20 cellular contexts compared by ENCODE assay signal in the genomic region with DNA sequence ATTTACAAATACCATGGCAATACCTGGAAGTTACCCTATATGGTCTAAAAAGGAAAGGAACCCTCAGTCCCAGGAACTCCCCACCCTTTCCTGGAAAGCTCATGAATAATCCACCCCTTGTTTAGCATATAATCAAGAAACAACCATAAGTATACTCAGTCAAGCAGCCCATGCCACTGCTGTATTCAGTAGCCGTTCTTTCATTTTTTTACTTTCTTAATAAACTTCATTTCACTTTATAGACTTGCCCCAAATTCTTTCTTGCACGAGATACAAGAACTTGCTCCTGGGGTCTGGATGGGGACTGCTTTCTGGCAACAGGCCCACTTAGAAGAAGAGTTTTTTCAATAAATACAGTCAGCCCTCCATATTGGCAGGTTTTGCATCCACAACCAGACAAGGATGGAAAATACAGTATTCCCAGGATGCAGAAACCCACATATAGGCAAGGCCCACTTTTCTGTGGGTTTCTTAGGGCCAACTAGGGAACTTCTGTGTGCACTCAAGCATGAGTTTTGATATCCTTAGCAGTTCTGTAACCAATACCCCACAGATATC.
"Had no signal": no experiment of that assay in that cellular context is flagged by ENCODE, and none has a peak within 500 bp of the region (broad histone marks: within the 10 kb centered on the region; RNA-seq: fewer than 3 reads in every experiment).

No MANE protein-coding gene starts in this region.

- H3K27me3 Mint-ChIP-seq: type B pancreatic cell had no signal

- H3K27ac Mint-ChIP-seq: mesothelial cell of epicardium; natural killer cell treated with Interleukin-12 subunit alpha and Interleukin-12 subunit beta and Interleukin-15 and Interleukin-18, amount 100 ng/mL, for 72 hours; type B pancreatic cell had no signal

- H3K27ac ChIP-seq: epithelial cell of prostate, esophagus muscularis mucosa, gastrocnemius medialis, heart right ventricle, pancreas, suprapubic skin, thyroid gland had no signal

- H3K4me3 ChIP-seq: esophagus muscularis mucosa, gastrocnemius medialis, heart right ventricle, pancreas, smooth muscle cell, suprapubic skin, thyroid gland had no signal

- H3K9me3 ChIP-seq: esophagus muscularis mucosa, gastrocnemius medialis, heart right ventricle, pancreas, suprapubic skin, thyroid gland had no signal

- H3K4me2 ChIP-seq: smooth muscle cell had no signal

- H3K27me3 ChIP-seq: esophagus muscularis mucosa, gastrocnemius medialis, heart right ventricle, pancreas, suprapubic skin, thyroid gland had no signal

- H3K9me3 Mint-ChIP-seq: mesothelial cell of epicardium; natural killer cell treated with Interleukin-12 subunit alpha and Interleukin-12 subunit beta and Interleukin-15 and Interleukin-18, amount 100 ng/mL, for 72 hours; type B pancreatic cell had no signal

- ATAC-seq: gastrocnemius medialis; heart right ventricle; left lobe of liver; natural killer cell treated with Interleukin-12 subunit alpha and Interleukin-12 subunit beta and Interleukin-15 and Interleukin-18, amount 100 ng/mL, for 72 hours; pancreas; right cardiac atrium; stimulated activated naive CD8-positive, alpha-beta T cell treated with anti-CD3 and anti-CD28 coated beads, Interleukin-15, Interleukin-2, amounts not matched to agents 100 U/mL and 50 U/mL, for 24 hours had no signal

- H3K36me3 Mint-ChIP-seq: mesothelial cell of epicardium had no signal

- H3K4me3 Mint-ChIP-seq: mesothelial cell of epicardium; natural killer cell treated with Interleukin-12 subunit alpha and Interleukin-12 subunit beta and Interleukin-15 and Interleukin-18, amount 100 ng/mL, for 72 hours had no signal

- DNase-seq: effector memory CD4-positive, alpha-beta T cell; gastrocnemius medialis; heart right ventricle; hypothalamus; occipital lobe; pancreas; right cardiac atrium; stimulated activated CD4-positive, alpha-beta T cell treated with anti-CD3 and anti-CD28 coated beads, Interleukin-2, amount 100 ng/mL, for 48 hours; stimulated activated naive CD8-positive, alpha-beta T cell treated with anti-CD3 and anti-CD28 coated beads, Interleukin-15, Interleukin-2, amounts not matched to agents 100 U/mL and 50 U/mL, for 24 hours; thyroid gland had no signal

- FAIRE-seq: islet of Langerhans, pancreas, urothelium cell line had no signal

- H3K36me3 ChIP-seq: esophagus muscularis mucosa, heart right ventricle, pancreas, suprapubic skin, thyroid gland had no signal
